9 cellular contexts compared by ENCODE assay signal in the genomic region with DNA sequence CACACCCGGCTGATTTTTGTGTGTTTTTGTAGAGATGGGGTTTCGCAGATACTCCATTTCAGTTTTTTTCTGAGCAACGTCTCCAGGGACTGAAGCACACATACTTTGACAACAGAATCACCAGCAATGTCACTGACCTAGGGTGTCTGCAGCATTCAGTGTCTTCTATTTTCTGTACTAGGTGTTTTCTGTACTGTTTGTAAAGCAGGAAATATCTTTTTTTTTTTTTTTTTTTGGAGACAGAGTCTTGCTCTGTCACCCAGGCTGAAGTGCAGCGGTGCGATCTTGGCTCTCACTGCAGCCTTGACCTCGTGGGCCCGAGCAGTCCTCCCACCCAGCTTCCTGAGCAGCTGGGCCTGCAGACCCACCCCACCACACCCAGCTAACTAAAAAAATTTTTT. TPM values are rescaled to one million over a fixed set of nuclear protein-coding genes. Genes with fewer than 3 reads are reported as not detected.
A peak's percentile ranks its signal among the peaks of the same experiment; 100 is the strongest.
DNase-seq lines count a peak whose midpoint lies in the region; ATAC-seq, FAIRE-seq and TF ChIP-seq lines count a peak whose summit lies in the region.
"Had no signal": no experiment of that assay in that cellular context is flagged by ENCODE, and none has a peak within 500 bp of the region (broad histone marks: within the 10 kb centered on the region; RNA-seq: fewer than 3 reads in every experiment).

No MANE protein-coding gene starts in this region.

- ATAC-seq in HG03565 (IDR thresholded peaks at IDR 0.05; ENCODE audit: unreplicated experiment), result peak; percentile 49

- intact Hi-C loops in thyroid gland (cut with DNase I), result no loop called here

- peaks cover 16% of the 10 kb centered on the region for H3K4me1 Mint-ChIP-seq in glutamatergic neuron (ENCODE audit: low read depth, unreplicated experiment)

- no peak overlapping the region for H3K4me3 ChIP-seq in thyroid gland (replicated peaks in 1 of 3)

- DNase-seq in activated T-cell treated with anti-CD3 and anti-CD28 coated beads, Interleukin-2, amount 50 U/mL, for 1 hour, result peak; percentile 41
- DNase-seq in activated T-cell treated with anti-CD3 and anti-CD28 coated beads, Interleukin-2, amount 50 U/mL, for 48 hours, result no peak
- DNase-seq in glutamatergic neuron (no peak), thyroid gland (peak; percentile 77 to 82), urothelium cell line (ENCODE audit: low spot score) (no peak), superior temporal gyrus (ENCODE audit: extremely low spot score) (no peak)
- no peak for DNase-seq in effector CD4-positive, alpha-beta T cell
- DNase-seq: IMR-90 had no signal

- TF ChIP-seq CTCF in glutamatergic neuron (IDR thresholded peaks at IDR 0.05; ENCODE audit: partially characterized antibody, unreplicated experiment) (no peak), thyroid gland (IDR thresholded peaks at IDR 0.05) (no peak)

- H3K36me3 Mint-ChIP-seq in glutamatergic neuron (ENCODE audit: unreplicated experiment), result no peaks in the 10 kb centered on the region

- peak overlapping the region; percentile 46 for H3K27ac Mint-ChIP-seq in glutamatergic neuron (ENCODE audit: unreplicated experiment)

- H3K27me3 ChIP-seq in thyroid gland, result no peaks in the 10 kb centered on the region

- H3K4me1 ChIP-seq in thyroid gland, result peaks cover 39 to 45% of the 10 kb centered on the region in 2 donors

- no peaks in the 10 kb centered on the region for H3K9me3 ChIP-seq in thyroid gland

- FAIRE-seq in urothelium cell line (lab: Jason Lieb, UNC), result no peak

- TF ChIP-seq POLR2A in thyroid gland (IDR thresholded peaks at IDR 0.05), result no peak

- WGBS in thyroid gland, 2 donors, result 11 to 19% methylated on average over 7 of the region's 7 CpGs

- H3K9me3 Mint-ChIP-seq in glutamatergic neuron (ENCODE audit: unreplicated experiment), result no peaks in the 10 kb centered on the region

- H3K4me3 Mint-ChIP-seq in glutamatergic neuron (ENCODE audit: unreplicated experiment), result no peak overlapping the region

- no peaks in the 10 kb centered on the region for H3K27me3 Mint-ChIP-seq in glutamatergic neuron (ENCODE audit: unreplicated experiment)

- H3K27ac ChIP-seq in thyroid gland, result peak overlapping the region; percentile 46 to 63 (median 56)

- H3K36me3 ChIP-seq in thyroid gland, result peaks cover 5 to 7% of the 10 kb centered on the region in 2 donors

RNA-seq across cellular contexts. Expression of a gene that starts 8.8 kb away (rescaled TPM):
- total RNA-seq in glutamatergic neuron (ENCODE audit: unreplicated experiment) (276 TPM), thyroid gland (100 to 1,000 TPM; 190 to 222 (median 194) TPM)

RNA-seq across cellular contexts. Expression of a gene that starts 59.6 kb away (rescaled TPM):
- total RNA-seq in glutamatergic neuron (ENCODE audit: unreplicated experiment) (85.3 TPM), thyroid gland (10 to 100 TPM; 29.6 to 43.5 (median 36.7) TPM)

Comparison
In these comparisons a context has a peak if more than half of its experiments do, and no peak if none do; other contexts are left out.
1. DNase-seq: peak in activated T-cell treated with anti-CD3 and anti-CD28 coated beads, Interleukin-2, amount 50 U/mL, for 1 hour (single experiment) and thyroid gland (2 of 2); none in activated T-cell treated with anti-CD3 and anti-CD28 coated beads, Interleukin-2, amount 50 U/mL, for 48 hours (0 of 2), glutamatergic neuron (single experiment), effector CD4-positive, alpha-beta T cell (single experiment), urothelium cell line (single experiment) and superior temporal gyrus (single experiment).